In the genomic region with DNA sequence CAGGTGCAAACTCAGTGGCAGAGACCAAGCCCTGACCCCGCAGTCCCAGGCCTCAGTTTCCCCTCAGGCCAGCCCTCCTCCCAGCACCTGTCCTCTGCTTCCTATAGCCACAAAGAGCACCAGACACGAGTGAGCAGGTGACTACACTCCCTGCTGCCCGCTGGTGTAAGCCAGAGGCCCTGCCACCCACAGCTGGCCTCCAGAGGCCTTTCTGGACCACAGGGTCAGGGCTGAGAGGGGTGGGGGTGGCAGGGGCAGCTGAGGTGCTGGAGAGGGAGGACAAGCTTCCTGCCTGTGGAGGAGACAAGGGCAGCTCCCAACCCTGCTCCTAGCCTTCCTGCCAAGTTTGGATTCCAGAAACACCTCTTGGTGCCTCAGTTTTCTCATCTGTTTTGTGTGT, we compare ENCODE assay signal across 12 cellular contexts. TPM values are rescaled to one million over a fixed set of nuclear protein-coding genes. Genes with fewer than 3 reads are reported as not detected.
DNase-seq lines count a peak whose midpoint lies in the region; ATAC-seq, FAIRE-seq and TF ChIP-seq lines count a peak whose summit lies in the region.
"Had no signal": no experiment of that assay in that cellular context is flagged by ENCODE, and none has a peak within 500 bp of the region (broad histone marks: within the 10 kb centered on the region; RNA-seq: fewer than 3 reads in every experiment).

No MANE protein-coding gene starts in this region.

- peaks cover 35 to 76% (median 63%) of the 10 kb centered on the region in 9 donors for H3K4me1 ChIP-seq in heart right ventricle
- H3K4me1 ChIP-seq in endothelial cell of umbilical vein (ENCODE audit: control insufficient read depth, extremely low read depth, insufficient read depth, low read length), result peaks cover 26% of the 10 kb centered on the region
- H3K4me1 ChIP-seq in ovary (ENCODE audit: insufficient read depth), result peaks cover 23% of the 10 kb centered on the region
- H3K4me1 ChIP-seq in uterus, result peaks cover 22 to 30% of the 10 kb centered on the region in 2 donors

- 47 to 64% methylated on average over 3 of the region's 3 CpGs for WGBS in heart right ventricle, 2 donors
- 39 to 63% (median 49%) methylated on average over 3 of the region's 3 CpGs for WGBS in ovary, 3 donors

- TF ChIP-seq POLR2A in endothelial cell of umbilical vein (IDR thresholded peaks at IDR 0.05; ENCODE audit: low read depth, low read length) (no peak), ovary (IDR thresholded peaks at IDR 0.05) (no peak), uterus (IDR thresholded peaks at IDR 0.05) (no peak)

- CTCF ChIA-PET in endothelial cell of umbilical vein (lab: Charles Lee), result interaction anchor here (0.9 to 4.8 kb wide), 11 partner anchors 10 to 107 kb away, joined by 3 to 241 read pairs (median 35); no protein-coding TSS in a partner anchor

- intact Hi-C loops in heart right ventricle (cut with DNase I), result loop anchor here in 3 of 10 donors (5.0 kb wide), 2 partner anchors 64 to 69 kb away; no protein-coding TSS in a partner anchor
- intact Hi-C loops in Right ventricle myocardium superior (cut with DNase I), result loop anchor here (10.0 kb wide), 1 partner anchor 67 kb away; no protein-coding TSS in a partner anchor
- intact Hi-C loops in endothelial cell of umbilical vein (cut with micrococcal nuclease), result no loop called here
- intact Hi-C loops in ovary (cut with DNase I), result no loop called here
- intact Hi-C loops in uterus (cut with DNase I; ENCODE audit: low total_unique reads), result loop anchor here (5.0 kb wide), 1 partner anchor 109 kb away; no protein-coding TSS in a partner anchor

- dilution Hi-C loops in endothelial cell of umbilical vein (cut with MboI; ENCODE audit: extremely low pct_ligation_motif_present, low sequenced_read_pairs), result no loop called here

- no peak for FAIRE-seq in endothelial cell of umbilical vein (lab: Jason Lieb, UNC)
- FAIRE-seq: bronchial epithelial cell had no signal

- TF ChIP-seq CTCF in heart right ventricle (IDR thresholded peaks at IDR 0.05) (peak in 1 of 9 donors; percentile 2), endothelial cell of umbilical vein (IDR thresholded peaks at IDR 0.05; ENCODE audit: extremely low read depth in 1 of 2, insufficient read depth in 1 of 2, low read depth in 1 of 2, low read length in 2 of 2) (no peak), ovary (IDR thresholded peaks at IDR 0.05) (no peak), uterus (IDR thresholded peaks at IDR 0.05) (no peak)

- peaks cover 0 to 13% (median 9%) of the 10 kb centered on the region in 11 donors for H3K9me3 ChIP-seq in heart right ventricle
- H3K9me3 ChIP-seq in endothelial cell of umbilical vein (replicated peaks; ENCODE audit: control insufficient read depth, insufficient read depth, low read length), result no peaks in the 10 kb centered on the region
- H3K9me3 ChIP-seq in ovary, result no peaks in the 10 kb centered on the region
- H3K9me3 ChIP-seq in uterus, result no peaks in the 10 kb centered on the region

- no peak for TF ChIP-seq EP300 in ovary (IDR thresholded peaks at IDR 0.05)

- peak overlapping the region; percentile 90 to 100 (median 96) for H3K27ac ChIP-seq in heart right ventricle
- H3K27ac ChIP-seq in endothelial cell of umbilical vein (ENCODE audit: insufficient read depth, low read depth, low read length), result peak overlapping the region; percentile 86
- H3K27ac ChIP-seq in ovary, result peak overlapping the region; percentile 85 to 96
- peak overlapping the region; percentile 98 to 99 for H3K27ac ChIP-seq in uterus

- DNase-seq in heart right ventricle (no peak), Right ventricle myocardium superior (no peak), endothelial cell of umbilical vein (ENCODE audit: low read depth, low spot score) (no peak), ovary (no peak), uterus (no peak), NCI-H524 (lab: John Stamatoyannopoulos, UW) (no peak), AG08395 (ENCODE audit: low spot score) (no peak)
- DNase-seq: NCI-H524 treated with DMSO at 0.1 percent for 48 hours, nephron progenitor cell had no signal

- H3K79me2 ChIP-seq in endothelial cell of umbilical vein (ENCODE audit: control insufficient read depth, insufficient read depth, low read length), result no peaks in the 10 kb centered on the region

- no peak overlapping the region for H3K4me2 ChIP-seq in endothelial cell of umbilical vein (ENCODE audit: insufficient read depth, low read length)

- H3K4me3 ChIP-seq in heart right ventricle (peak overlapping the region in 2 of 10 donors; percentile 26 to 40), endothelial cell of umbilical vein (replicated peaks in 1 of 3; ENCODE audit: insufficient read depth in 1 of 3, low read depth in 1 of 3, low read length in 3 of 3) (no peak overlapping the region), ovary (no peak overlapping the region), uterus (no peak overlapping the region)
- H3K4me3 ChIP-seq: HAP-1 had no signal

- no peaks in the 10 kb centered on the region for H3K27me3 ChIP-seq in heart right ventricle
- no peaks in the 10 kb centered on the region for H3K27me3 ChIP-seq in endothelial cell of umbilical vein (ENCODE audit: control insufficient read depth in 2 of 2, insufficient read depth in 2 of 2, low read length in 2 of 2)
- H3K27me3 ChIP-seq in ovary, result no peaks in the 10 kb centered on the region
- no peaks in the 10 kb centered on the region for H3K27me3 ChIP-seq in uterus

- H2AFZ ChIP-seq in endothelial cell of umbilical vein (ENCODE audit: low read depth, low read length), result no peak overlapping the region

- ATAC-seq in heart right ventricle, result no peak
- no peak for ATAC-seq in Right ventricle myocardium superior (ENCODE audit: poor library complexity)
- ATAC-seq in GM21515 (IDR thresholded peaks at IDR 0.05; ENCODE audit: unreplicated experiment), result no peak

- POLR2A ChIA-PET in endothelial cell of umbilical vein (lab: Charles Lee), result interaction anchor here (0.6 to 2.8 kb wide), 4 partner anchors 11 to 62 kb away, joined by 3 to 23 read pairs (median 6); no protein-coding TSS in a partner anchor

- H3K9ac ChIP-seq in endothelial cell of umbilical vein (replicated peaks; ENCODE audit: extremely low read depth, insufficient read depth, low read length), result peak overlapping the region; percentile 50

- H3K36me3 ChIP-seq in heart right ventricle, result no peaks in the 10 kb centered on the region
- no peaks in the 10 kb centered on the region for H3K36me3 ChIP-seq in endothelial cell of umbilical vein (ENCODE audit: control insufficient read depth in 2 of 2, extremely low read depth in 1 of 2, insufficient read depth in 2 of 2, low read length in 2 of 2)
- no peaks in the 10 kb centered on the region for H3K36me3 ChIP-seq in ovary
- no peaks in the 10 kb centered on the region for H3K36me3 ChIP-seq in uterus
- H3K36me3 ChIP-seq: HAP-1 had no signal

- no peaks in the 10 kb centered on the region for H4K20me1 ChIP-seq in endothelial cell of umbilical vein (replicated peaks; ENCODE audit: control insufficient read depth, extremely low read depth, insufficient read depth, low read length)

- no peaks in the 10 kb centered on the region for H3K9me1 ChIP-seq in endothelial cell of umbilical vein (replicated peaks; ENCODE audit: control insufficient read depth, extremely low read depth, insufficient read depth, low read length)

- BruUV-seq in endothelial cell of umbilical vein (replicated peaks; lab: Mats Ljungman, UMichigan), result no TSS peak

TF ChIP-seq in endothelial cell of umbilical vein, 7 proteins besides CTCF, POLR2A, EP300 and RAD21:
- TF ChIP-seq, protein P1, sequence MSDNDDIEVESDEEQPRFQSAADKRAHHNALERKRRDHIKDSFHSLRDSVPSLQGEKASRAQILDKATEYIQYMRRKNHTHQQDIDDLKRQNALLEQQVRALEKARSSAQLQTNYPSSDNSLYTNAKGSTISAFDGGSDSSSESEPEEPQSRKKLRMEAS (IDR thresholded peaks at IDR 0.05; ENCODE audit: insufficient read depth, insufficient read length), result no peak
- TF ChIP-seq POLR2AphosphoS5 (IDR thresholded peaks at IDR 0.05; ENCODE audit: insufficient read depth, low read depth, low read length) (no peak), MYC (IDR thresholded peaks at IDR 0.05; ENCODE audit: low read depth, low read length) (no peak), FOS (IDR thresholded peaks at IDR 0.05; ENCODE audit: borderline replicate concordance, insufficient read depth, low read length) (no peak), JUN (IDR thresholded peaks at IDR 0.05; ENCODE audit: borderline replicate concordance, insufficient read depth, insufficient read length, low read depth) (no peak), EZH2 (IDR thresholded peaks at IDR 0.05; ENCODE audit: borderline replicate concordance, low read depth, low read length, severe bottlenecking) (no peak), GATA2 (IDR thresholded peaks at IDR 0.05; ENCODE audit: insufficient read depth, insufficient read length, low read depth, low read length) (no peak)

RNA-seq across cellular contexts. Expression of a gene that starts 31.3 kb away (rescaled TPM):
- total RNA-seq in heart right ventricle (not detected), Right ventricle myocardium superior (not detected), endothelial cell of umbilical vein (not detected in 2 replicates), ovary (1 to 10 TPM in 1 of 7 donors, under 1 TPM in 3, not detected in 3; 0.22 to 2.5 (median 0.59) TPM), uterus (under 1 TPM in 1 of 4 donors, not detected in 3; 0.41 TPM)
- polyA plus RNA-seq in heart right ventricle (not detected), endothelial cell of umbilical vein (not detected in 2 replicates), ovary (not detected)
- polyA plus RNA-seq in endothelial cell of umbilical vein (2011; cell fraction: cytosol; rRNA removed), result not detected in 2 replicates
- not detected in 2 replicates for polyA plus RNA-seq in endothelial cell of umbilical vein (2011; cell fraction: nucleus; rRNA removed)
- not detected in 2 replicates for polyA plus RNA-seq in endothelial cell of umbilical vein (2012)
- not detected in 2 replicates for polyA minus RNA-seq in endothelial cell of umbilical vein
- 5.2 TPM for polyA minus RNA-seq in endothelial cell of umbilical vein (2011; cell fraction: cytosol; rRNA and poly(A)+ RNA removed)
- not detected in 2 replicates for polyA minus RNA-seq in endothelial cell of umbilical vein (2011; cell fraction: nucleus; rRNA and poly(A)+ RNA removed)

Comparison
In these comparisons a context has a peak if more than half of its experiments do, and no peak if none do; other contexts are left out.
1. intact Hi-C loops: an anchor here in Right ventricle myocardium superior (10.0 kb wide) and uterus (5.0 kb wide); none called in endothelial cell of umbilical vein and ovary.